1 cellular context compared by ENCODE assay signal in genomic region chr20:50115041-50115512, GRCh38.
TF ChIP-seq lines count a peak whose summit lies in the region.

No MANE protein-coding gene starts in this region.

TF ChIP-seq in K562, 482 proteins besides CTCF, POLR2A, EP300 and RAD21:
- peak; percentile 71 for TF ChIP-seq USF1 (CRISPR knock-in tag; IDR thresholded peaks at IDR 0.05)
- TF ChIP-seq RAD51 (IDR thresholded peaks at IDR 0.05; ENCODE audit: borderline replicate concordance, low read depth), result peak; percentile 89
- TF ChIP-seq USF2 (CRISPR knock-in tag; IDR thresholded peaks at IDR 0.05), result peak; percentile 58
- peak; percentile 53 for TF ChIP-seq CBFA2T2 (conservative IDR thresholded peaks at IDR 0.05)
- TF ChIP-seq TFE3 (CRISPR knock-in tag; IDR thresholded peaks at IDR 0.05), result peak; percentile 96
- no peak for TF ChIP-seq GMEB1 (CRISPR knock-in tag; IDR thresholded peaks at IDR 0.05)
- no peak for TF ChIP-seq KLF10 (CRISPR knock-in tag; IDR thresholded peaks at IDR 0.05)
- peak; percentile 94 for TF ChIP-seq TOE1 (IDR thresholded peaks at IDR 0.05; ENCODE audit: borderline replicate concordance)
- TF ChIP-seq TOE1 (CRISPR knock-in tag; IDR thresholded peaks at IDR 0.05; ENCODE audit: borderline replicate concordance, low read depth), result no peak
